Comparison of ENCODE assay signal across 32 cellular contexts in the genomic region with DNA sequence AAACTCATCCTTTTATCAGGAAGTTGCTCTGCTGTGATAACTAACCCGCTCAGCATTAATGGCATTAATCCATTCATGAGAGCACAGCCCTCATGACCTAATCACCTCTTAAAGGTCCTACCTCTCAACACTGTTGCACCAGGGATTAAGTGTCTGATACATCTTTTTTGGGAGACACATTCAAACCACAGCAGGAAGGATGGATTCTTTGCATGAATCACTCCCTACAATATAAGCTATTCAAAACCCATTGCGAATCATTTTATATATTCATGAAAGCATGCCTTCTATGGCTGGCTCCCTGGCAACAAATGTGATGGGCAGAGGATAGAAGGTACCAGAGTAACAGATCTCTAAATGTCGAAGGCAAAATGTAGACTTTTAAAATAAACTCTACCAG. TPM values are rescaled to one million over a fixed set of nuclear protein-coding genes. Genes with fewer than 3 reads are reported as not detected.
A peak's percentile ranks its signal among the peaks of the same experiment; 100 is the strongest.
DNase-seq lines count a peak whose midpoint lies in the region; ATAC-seq, FAIRE-seq and TF ChIP-seq lines count a peak whose summit lies in the region.
"Had no signal": no experiment of that assay in that cellular context is flagged by ENCODE, and none has a peak within 500 bp of the region (broad histone marks: within the 10 kb centered on the region; RNA-seq: fewer than 3 reads in every experiment).

No MANE protein-coding gene starts in this region.

- FAIRE-seq in D721Med (lab: Jason Lieb, UNC): peak; percentile 92
- no peak for FAIRE-seq in H1 (lab: Jason Lieb, UNC)
- FAIRE-seq: HepG2 had no signal

- H3K23ac ChIP-seq in IMR-90 (ENCODE audit: low read depth, low read length) (0 out of 2 replicates have a peak overlapping the region, but pooled peaks have one; percentile 0), H1 (ENCODE audit: insufficient read length) (no peak overlapping the region)

- POLR2A ChIA-PET in IMR-90 (lab: Charles Lee; ENCODE audit: unreplicated experiment): no interaction called here
- POLR2A ChIA-PET in H1 (lab: Charles Lee; ENCODE audit: partially characterized antibody): no interaction called here

- H3K27ac ChIP-seq in IMR-90 (ENCODE audit: insufficient read depth, low read length) (no peak overlapping the region; the same call in 1 of the 2 replicates), H1 (ENCODE audit: low read depth, low read length) (no peak overlapping the region), psoas muscle (peak overlapping the region; percentile 97), dorsolateral prefrontal cortex (no peak overlapping the region)
- H3K27ac ChIP-seq: HL-60, skin epidermis, thoracic aorta, WERI-Rb-1 had no signal

- H3K56ac ChIP-seq in IMR-90 (ENCODE audit: extremely low read depth, insufficient read depth, low read length) (no peak overlapping the region), H1 (replicated peaks; ENCODE audit: insufficient read length, low read depth, low read length) (no peak overlapping the region)

- H2AK5ac ChIP-seq in IMR-90 (ENCODE audit: low read depth, low read length) (no peak overlapping the region), H1 (ENCODE audit: low read depth, low read length) (no peak overlapping the region)

- H3K9me3 ChIP-seq in IMR-90 (ENCODE audit: control insufficient read depth, insufficient read depth, low read length): no peaks in the 10 kb centered on the region
- H3K9me3 ChIP-seq in H1 (ENCODE audit: insufficient read depth in 2 of 2, low read depth in 1 of 2, low read length in 1 of 2): no peaks in the 10 kb centered on the region
- no peaks in the 10 kb centered on the region for H3K9me3 ChIP-seq in psoas muscle
- H3K9me3 ChIP-seq: thoracic aorta had no signal

- WGBS in IMR-90 (ENCODE audit: extremely low coverage in 2 of 2, insufficient read length in 1 of 2), 2 experiments: no CpG with 5 or more reads among the region's 3 CpGs
- 86% methylated on average over 3 of the region's 3 CpGs; no CpG with 5 or more reads in 1 of the 2 experiments for WGBS in H1 (ENCODE audit: extremely low coverage in 1 of 2, insufficient coverage in 1 of 2, insufficient read length in 1 of 2, insufficient replicate concordance in 2 of 2, low coverage in 1 of 2, low lambda C conversion rate in 2 of 2, missing lambda C conversion rate in 1 of 2), 2 experiments
- 31 to 71% (median 45%) methylated on average over 3 of the region's 3 CpGs for whole genome bisulfite sequencing in psoas muscle, 3 donors

- H3K14ac ChIP-seq in IMR-90 (replicated peaks; ENCODE audit: low read depth, low read length): no peak overlapping the region
- H3K14ac ChIP-seq in H1 (ENCODE audit: insufficient read length): no peak overlapping the region

- H4K8ac ChIP-seq in IMR-90 (ENCODE audit: low read depth in 2 of 2, low read length in 2 of 2): no peak overlapping the region
- H4K8ac ChIP-seq in H1 (ENCODE audit: extremely low read depth, insufficient read depth, low read length): no peak overlapping the region

- CTCF ChIA-PET in IMR-90 (lab: Yijun Ruan, JAX): no interaction called here
- CTCF ChIA-PET in H1 (lab: Charles Lee; ENCODE audit: partially characterized antibody): no interaction called here

- H2BK20ac ChIP-seq in IMR-90 (ENCODE audit: low read depth, low read length) (no peak overlapping the region), H1 (ENCODE audit: low read length) (no peak overlapping the region)

- 0 out of 2 replicates have a peak overlapping the region, but pooled peaks have one; percentile 27 for H2BK12ac ChIP-seq in H1 (ENCODE audit: low read depth, low read length)

- H4K91ac ChIP-seq in IMR-90 (ENCODE audit: insufficient read depth, low read depth, low read length) (no peak overlapping the region), H1 (replicated peaks; ENCODE audit: insufficient read length, low read length) (no peak overlapping the region)

- dilution Hi-C loops in IMR-90 (cut with HindIII; ENCODE audit: low sequenced_read_pairs, unreplicated experiment): no loop called here

- BruUV-seq in IMR-90 (replicated peaks; lab: Mats Ljungman, UMichigan): no TSS peak

- TF ChIP-seq POLR2A in IMR-90 (IDR thresholded peaks at IDR 0.05; ENCODE audit: low read depth, low read length): no peak
- TF ChIP-seq POLR2A in H1 (IDR thresholded peaks at IDR 0.05; ENCODE audit: control extremely low read depth in 1 of 2, low read depth in 2 of 2, low read length in 2 of 2): no peak

- DNase-seq in D721Med (ENCODE audit: insufficient read length, low spot score): no peak
- DNase-seq in IMR-90: peak; percentile 56
- no peak for DNase-seq in H1 (ENCODE audit: low read depth in 1 of 2, low spot score in 2 of 2)
- DNase-seq in psoas muscle: no peak
- no peak for DNase-seq in NK-92 treated with Interleukin-12 subunit alpha and Interleukin-12 subunit beta, amount 100 ng/mL, for 24 hours (lab: John Stamatoyannopoulos, UW)
- DNase-seq in dorsolateral prefrontal cortex: no peak
- DNase-seq in NCI-H446 treated with DMSO at 0.1 percent for 48 hours (lab: John Stamatoyannopoulos, UW): no peak
- DNase-seq: activated CD4-positive, alpha-beta T cell treated with anti-CD3 and anti-CD28 coated beads, Interleukin-2, amount 10 ng/mL, durations not matched to agents 24 days and 14 days; activated gamma-delta T cell treated with Interleukin-2 at 50 U/mL for 16 hours; activated T-cell treated with anti-CD3 and anti-CD28 coated beads, Interleukin-2, amount 50 U/mL, for 4 hours; dermis blood vessel endothelial cell; H9; head of caudate nucleus; Kasumi-1; kidney; midbrain; naive thymus-derived CD4-positive, alpha-beta T cell; NCI-H1048; NCI-H187; NCI-H2171 treated with DMSO at 0.1 percent for 48 hours; NCI-H524; occipital lobe; SHP77; stimulated activated naive CD8-positive, alpha-beta T cell treated with anti-CD3 and anti-CD28 coated beads, Interleukin-15, Interleukin-2, amounts not matched to agents 100 U/mL and 50 U/mL, for 24 hours; SW 1271; T1000; WERI-Rb-1 had no signal

- no peak overlapping the region for H3K9ac ChIP-seq in IMR-90 (ENCODE audit: low read depth, low read length)
- no peak overlapping the region for H3K9ac ChIP-seq in H1 (replicated peaks in 1 of 4; ENCODE audit: extremely low read depth in 1 of 4, low read depth in 3 of 4, low read length in 3 of 4)

- H4K20me1 ChIP-seq in IMR-90 (ENCODE audit: insufficient read depth, low read length) (no peaks in the 10 kb centered on the region), H1 (replicated peaks in 1 of 2; ENCODE audit: control insufficient read depth in 1 of 2, insufficient read depth in 2 of 2, low read length in 2 of 2) (no peaks in the 10 kb centered on the region)

- H3K4me3 ChIP-seq in IMR-90 (ENCODE audit: insufficient read depth, low read depth, low read length) (no peak overlapping the region), H1 (ENCODE audit: extremely low read depth in 1 of 4, insufficient read depth in 2 of 4, low read depth in 3 of 4, low read length in 4 of 4) (no peak overlapping the region), psoas muscle (no peak overlapping the region), dorsolateral prefrontal cortex (no peak overlapping the region)
- H3K4me3 ChIP-seq: skin epidermis, thoracic aorta had no signal

- no peaks in the 10 kb centered on the region for H3K79me2 ChIP-seq in H1 (ENCODE audit: control insufficient read depth in 1 of 2, insufficient read depth in 2 of 2, low read length in 2 of 2)

- in situ Hi-C loops in IMR-90 (cut with MboI; ENCODE audit: low sequenced_read_pairs): loop anchor here (25.0 kb wide), 2 partner anchors 1256 to 1406 kb away; a partner anchor contains a TSS

- H2AK9ac ChIP-seq in IMR-90 (replicated peaks; ENCODE audit: low read depth, low read length, poor library complexity): no peak overlapping the region

- no peak for TF ChIP-seq RAD21 in IMR-90 (IDR thresholded peaks at IDR 0.05; ENCODE audit: low read length)
- no peak for TF ChIP-seq RAD21 in H1 (IDR thresholded peaks at IDR 0.05 in 1 of 2, conservative IDR thresholded peaks at IDR 0.05 in 1 of 2; ENCODE audit: low read depth in 2 of 2, low read length in 2 of 2)

- no peaks in the 10 kb centered on the region for H3K27me3 ChIP-seq in IMR-90 (ENCODE audit: control insufficient read depth, insufficient read depth, low read length)
- no peaks in the 10 kb centered on the region for H3K27me3 ChIP-seq in H1 (replicated peaks in 1 of 4; ENCODE audit: control insufficient read depth in 3 of 4, extremely low read depth in 1 of 4, insufficient read depth in 3 of 4, low read length in 3 of 4)
- H3K27me3 ChIP-seq in psoas muscle (ENCODE audit: insufficient read depth in 3 of 3, low read length in 2 of 3): no peaks in the 10 kb centered on the region
- no peaks in the 10 kb centered on the region for H3K27me3 ChIP-seq in dorsolateral prefrontal cortex

- H3K4ac ChIP-seq in IMR-90 (ENCODE audit: low read depth, low read length) (no peak overlapping the region), H1 (replicated peaks; ENCODE audit: insufficient read length, low read depth, low read length) (no peak overlapping the region)

- peaks cover under 1% of the 10 kb centered on the region for H3K4me1 ChIP-seq in IMR-90 (ENCODE audit: control insufficient read depth, insufficient read depth, low read length)
- H3K4me1 ChIP-seq in H1 (replicated peaks in 1 of 4; ENCODE audit: control insufficient read depth in 3 of 4, insufficient read depth in 4 of 4, low read length in 3 of 4): no peaks in the 10 kb centered on the region
- peaks cover 56% of the 10 kb centered on the region for H3K4me1 ChIP-seq in psoas muscle

- peaks cover 4% of the 10 kb centered on the region; the same call in 1 of the 2 replicates for H3K9me1 ChIP-seq in IMR-90 (ENCODE audit: insufficient read depth, low read length)

- no peaks in the 10 kb centered on the region for H3K23me2 ChIP-seq in H1 (ENCODE audit: low read depth, low read length)

- ATAC-seq in IMR-90 (ENCODE audit: low read depth): peak; percentile 74
- peak; percentile 15 to 45 (median 42) for ATAC-seq in psoas muscle
- ATAC-seq: activated T-cell treated with anti-CD3 and anti-CD28 coated beads, Interleukin-2, amount 50 U/mL, for 4 hours; HepG2; naive thymus-derived CD4-positive, alpha-beta T cell; stimulated activated naive CD8-positive, alpha-beta T cell treated with anti-CD3 and anti-CD28 coated beads, Interleukin-15, Interleukin-2, amounts not matched to agents 100 U/mL and 50 U/mL, for 24 hours had no signal

- H4K5ac ChIP-seq in IMR-90 (ENCODE audit: low read depth, low read length) (no peak overlapping the region), H1 (ENCODE audit: insufficient read length, low read depth, low read length) (no peak overlapping the region)

- TF ChIP-seq EP300 in H1 (IDR thresholded peaks at IDR 0.05; ENCODE audit: borderline replicate concordance in 1 of 2, low read depth in 2 of 2, low read length in 2 of 2): no peak

- H3K79me1 ChIP-seq in IMR-90 (ENCODE audit: low read depth in 1 of 2, low read length in 2 of 2) (no peaks in the 10 kb centered on the region), H1 (ENCODE audit: low read depth, low read length) (no peaks in the 10 kb centered on the region)

- H2AFZ ChIP-seq in IMR-90 (replicated peaks; ENCODE audit: low read length, poor library complexity): no peak overlapping the region
- no peak overlapping the region for H2AFZ ChIP-seq in H1 (ENCODE audit: low read length)

- intact Hi-C loops in IMR-90 (cut with micrococcal nuclease): no loop called here
- intact Hi-C loops in psoas muscle (cut with DNase I): loop anchor here (10.0 kb wide), 2 partner anchors 279 to 469 kb away; a partner anchor contains a TSS
- intact Hi-C loops in dorsolateral prefrontal cortex (cut with DNase I): no loop called here

- H2BK5ac ChIP-seq in IMR-90 (ENCODE audit: low read depth, low read length, poor library complexity, severe bottlenecking): no peak overlapping the region
- no peak overlapping the region for H2BK5ac ChIP-seq in H1 (ENCODE audit: low read depth, low read length)

- TF ChIP-seq CTCF in D721Med (IDR thresholded peaks at IDR 0.05; ENCODE audit: insufficient read depth, missing control alignments): no peak
- no peak for TF ChIP-seq CTCF in IMR-90 (conservative IDR thresholded peaks at IDR 0.05; ENCODE audit: low read depth, low read length)
- TF ChIP-seq CTCF in H1 (IDR thresholded peaks at IDR 0.05; ENCODE audit: control extremely low read depth in 1 of 3, insufficient read depth in 1 of 3, low read depth in 1 of 3, low read length in 3 of 3): no peak
- no peak for TF ChIP-seq CTCF in psoas muscle (IDR thresholded peaks at IDR 0.05)
- TF ChIP-seq CTCF in dorsolateral prefrontal cortex (IDR thresholded peaks at IDR 0.05 in 54 of 56, conservative IDR thresholded peaks at IDR 0.05 in 2 of 56; ENCODE audit: low read depth in 1 of 56, partially characterized antibody in 56 of 56): no peak

- H3K4me2 ChIP-seq in IMR-90 (ENCODE audit: low read depth, low read length) (no peak overlapping the region), H1 (ENCODE audit: insufficient read depth in 1 of 2, low read depth in 2 of 2, low read length in 2 of 2) (no peak overlapping the region)

- H2BK120ac ChIP-seq in IMR-90 (ENCODE audit: low read depth, low read length) (no peak overlapping the region), H1 (replicated peaks; ENCODE audit: low read depth, low read length) (no peak overlapping the region)

- H3K36me3 ChIP-seq in IMR-90 (ENCODE audit: control insufficient read depth, insufficient read depth, low read length) (peaks cover 10% of the 10 kb centered on the region; the same call in 1 of the 2 replicates), H1 (ENCODE audit: control insufficient read depth in 2 of 4, insufficient read depth in 4 of 4, low read length in 3 of 4) (peaks cover 0 to 3% (median 2%) of the 10 kb centered on the region in 4 experiments; a peak in 3 of 8 replicates), psoas muscle (ENCODE audit: insufficient read depth in 1 of 2, low read depth in 1 of 2) (peaks cover 0 to 11% of the 10 kb centered on the region in 2 donors)
- H3K36me3 ChIP-seq: thoracic aorta, WERI-Rb-1 had no signal

- H3K18ac ChIP-seq in IMR-90 (ENCODE audit: low read depth, low read length): no peak overlapping the region
- no peak overlapping the region for H3K18ac ChIP-seq in H1 (ENCODE audit: extremely low read depth, low read length)

- no peak overlapping the region for H2BK15ac ChIP-seq in IMR-90 (ENCODE audit: low read depth, low read length)
- no peak overlapping the region for H2BK15ac ChIP-seq in H1 (ENCODE audit: low read length)

RNA-seq across cellular contexts. Expression of a gene that starts 27.6 kb away (rescaled TPM):
- total RNA-seq in IMR-90 (2012; rRNA removed) (not detected in 2 replicates), psoas muscle (under 1 TPM; 0.09 to 0.71 (median 0.19) TPM), dorsolateral prefrontal cortex (1 to 10 TPM in 4 of 120 experiments, under 1 TPM in 110, not detected in 6; 0.12 to 1.6 (median 0.38) TPM)
- polyA plus RNA-seq in IMR-90 (2012; rRNA removed) (not detected in 2 replicates), H1 (2011; rRNA removed) (0.41 and 0.45 TPM in 2 replicates), psoas muscle (under 1 TPM; 0.09 to 0.14 (median 0.10) TPM)
- polyA plus RNA-seq in IMR-90 (2012; cell fraction: cytosol; rRNA removed): not detected in 2 replicates
- not detected in 2 replicates for polyA plus RNA-seq in IMR-90 (2012; cell fraction: nucleus; rRNA removed; ENCODE audit: low replicate concordance)
- total RNA-seq in H1 (2021; fragmentation: NEBNext Ultra II Directional; extraction: Animal tissue kit (Norgen Biotek cat#: 25700)): 0.40 and 0.52 TPM in 2 replicates
- polyA plus RNA-seq in H1 (2011; cell fraction: cytosol; rRNA removed): 0.74 TPM
- 0.48 TPM for polyA plus RNA-seq in H1 (2011; cell fraction: nucleus; rRNA removed)
- 0.29 to 0.52 TPM (median 0.37 TPM) in 4 replicates for polyA plus RNA-seq in H1 (2012, experiment 1 of 2)
- polyA plus RNA-seq in H1 (2012, experiment 2 of 2): 0.41 TPM
- 0.28 TPM for polyA plus RNA-seq in H1 (2013, experiment 1 of 2)
- 0.29 TPM for polyA plus RNA-seq in H1 (2013, experiment 2 of 2)
- polyA minus RNA-seq in H1 (2011; rRNA and poly(A)+ RNA removed): 0.63 and 1.3 TPM in 2 replicates
- polyA minus RNA-seq in H1 (2011; cell fraction: cytosol; rRNA and poly(A)+ RNA removed): 0.29 TPM
- 2.0 TPM for polyA minus RNA-seq in H1 (2011; cell fraction: nucleus; rRNA and poly(A)+ RNA removed)
- polyA plus RNA-seq: AG04450 had no signal

RNA-seq across cellular contexts. Expression of a gene that starts 35.4 kb away (rescaled TPM):
- total RNA-seq in IMR-90 (2012; rRNA removed): 57.9 and 78.6 TPM in 2 replicates
- 65.3 and 71.1 TPM in 2 replicates for polyA plus RNA-seq in IMR-90 (2012; rRNA removed)
- polyA plus RNA-seq in IMR-90 (2012; cell fraction: cytosol; rRNA removed): 69.8 and 135 TPM in 2 replicates
- 30.9 and 44.7 TPM in 2 replicates for polyA plus RNA-seq in IMR-90 (2012; cell fraction: nucleus; rRNA removed; ENCODE audit: low replicate concordance)
- total RNA-seq in H1 (2021; fragmentation: NEBNext Ultra II Directional; extraction: Animal tissue kit (Norgen Biotek cat#: 25700)): 130 TPM in 2 replicates
- 136 and 204 TPM in 2 replicates for polyA plus RNA-seq in H1 (2011; rRNA removed)
- polyA plus RNA-seq in H1 (2011; cell fraction: cytosol; rRNA removed): 199 TPM
- polyA plus RNA-seq in H1 (2011; cell fraction: nucleus; rRNA removed): 97.1 TPM
- 79.7 to 120 TPM (median 103 TPM) in 4 replicates for polyA plus RNA-seq in H1 (2012, experiment 1 of 2)
- 181 TPM for polyA plus RNA-seq in H1 (2012, experiment 2 of 2)
- polyA plus RNA-seq in H1 (2013, experiment 1 of 2): 255 TPM
- 241 TPM for polyA plus RNA-seq in H1 (2013, experiment 2 of 2)
- 54.0 and 55.6 TPM in 2 replicates for polyA minus RNA-seq in H1 (2011; rRNA and poly(A)+ RNA removed)
- 38.8 TPM for polyA minus RNA-seq in H1 (2011; cell fraction: cytosol; rRNA and poly(A)+ RNA removed)
- polyA minus RNA-seq in H1 (2011; cell fraction: nucleus; rRNA and poly(A)+ RNA removed): 30.6 TPM
- total RNA-seq in psoas muscle: 10 to 100 TPM in 1 of 4 donors, 1 to 10 TPM in 3; 6.2 to 10.6 (median 8.4) TPM
- 1 to 10 TPM; 4.8 to 8.8 (median 7.0) TPM for polyA plus RNA-seq in psoas muscle
- 10 to 100 TPM in 114 of 120 experiments, 1 to 10 TPM in 6; 7.7 to 28.0 (median 16.7) TPM for total RNA-seq in dorsolateral prefrontal cortex

Comparison
In these comparisons a context has a peak if more than half of its experiments do, and no peak if none do; other contexts are left out.
1. intact Hi-C loops: an anchor here in psoas muscle (10.0 kb wide); none called in IMR-90 and dorsolateral prefrontal cortex.